20 cellular contexts compared by ENCODE assay signal in the genomic region with DNA sequence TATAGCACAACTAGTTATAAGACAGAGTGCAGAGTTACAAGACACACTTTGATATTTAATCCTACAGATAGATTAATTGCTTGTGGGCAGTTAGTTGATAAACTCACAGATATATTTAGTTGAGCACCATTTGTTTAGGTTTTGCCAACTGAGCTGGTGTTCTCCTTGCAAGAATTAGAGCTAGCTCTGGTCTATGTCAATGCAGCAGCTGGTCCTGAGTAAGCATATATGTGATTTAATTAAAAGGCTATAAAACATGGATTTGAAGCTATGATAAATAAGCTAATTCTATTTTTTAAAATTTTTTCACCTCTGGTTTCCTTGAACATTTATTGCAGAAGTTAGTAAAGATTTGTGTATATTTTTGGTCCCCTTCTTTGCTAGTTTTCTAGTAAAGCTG. TPM values are rescaled to one million over a fixed set of nuclear protein-coding genes. Genes with fewer than 3 reads are reported as not detected.
DNase-seq lines count a peak whose midpoint lies in the region; TF ChIP-seq lines count a peak whose summit lies in the region.
"Had no signal": no experiment of that assay in that cellular context is flagged by ENCODE, and none has a peak within 500 bp of the region (broad histone marks: within the 10 kb centered on the region; RNA-seq: fewer than 3 reads in every experiment).

No MANE protein-coding gene starts in this region.

- peak overlapping the region in 5 of 7 donors; percentile 8 to 89 (median 83) for H3K27ac Mint-ChIP-seq in CD14-positive monocyte
- no peak overlapping the region for H3K27ac Mint-ChIP-seq in neural progenitor cell
- H3K27ac Mint-ChIP-seq: HFFc6 had no signal

- TF ChIP-seq CTCF in CD14-positive monocyte (IDR thresholded peaks at IDR 0.05) (no peak), neutrophil (IDR thresholded peaks at IDR 0.05) (no peak), neural progenitor cell (IDR thresholded peaks at IDR 0.05) (no peak), MM.1S (IDR thresholded peaks at IDR 0.05; ENCODE audit: low read length) (no peak)

- H3K4me3 ChIP-seq in endocrine pancreas (ENCODE audit: control insufficient read depth, insufficient read depth, low read length) (peak overlapping the region; percentile 55), neutrophil (ENCODE audit: low read depth in 1 of 2, low read length in 1 of 2) (no peak overlapping the region), neural progenitor cell (no peak overlapping the region), MM.1S (ENCODE audit: low read length) (no peak overlapping the region)
- H3K4me3 ChIP-seq: A549; BLaER1 treated with 17β-estradiol and CSF1 and Interleukin-3, amounts not matched to agents 10 nM and 100 nM had no signal

- H3K4me3 Mint-ChIP-seq in CD14-positive monocyte (peak overlapping the region in 1 of 2 donors; percentile 58), neural progenitor cell (no peak overlapping the region)
- H3K4me3 Mint-ChIP-seq: CD8-positive, alpha-beta memory T cell; HFFc6 had no signal

- peaks cover 48% of the 10 kb centered on the region for H3K79me2 ChIP-seq in neural progenitor cell (ENCODE audit: low read depth)
- H3K79me2 ChIP-seq in MM.1S (ENCODE audit: low read length), result no peaks in the 10 kb centered on the region

- H3K9me3 Mint-ChIP-seq in CD14-positive monocyte, result no peaks in the 10 kb centered on the region
- peaks cover 4% of the 10 kb centered on the region for H3K9me3 Mint-ChIP-seq in neural progenitor cell
- H3K9me3 Mint-ChIP-seq: CD8-positive, alpha-beta memory T cell; HFFc6 had no signal

- intact Hi-C loops in CD14-positive monocyte (cut with micrococcal nuclease), result loop anchor here in 1 of 2 donors (5.0 kb wide), 1 partner anchor 34 kb away; the partner anchor contains the start of gene GPD2

- H3K4me1 ChIP-seq in endocrine pancreas (ENCODE audit: control insufficient read depth, insufficient read depth, low read length) (peaks cover 22% of the 10 kb centered on the region), neutrophil (ENCODE audit: control insufficient read depth in 1 of 2, insufficient read depth in 1 of 2, low read depth in 1 of 2, low read length in 1 of 2) (peaks cover 76 to 92% of the 10 kb centered on the region in 2 experiments), neural progenitor cell (peaks cover 30% of the 10 kb centered on the region), MM.1S (ENCODE audit: low read length) (peaks cover 10% of the 10 kb centered on the region)

- peaks cover 92% of the 10 kb centered on the region for H3K4me1 Mint-ChIP-seq in CD14-positive monocyte
- H3K4me1 Mint-ChIP-seq in neural progenitor cell, result peaks cover 13% of the 10 kb centered on the region

- H4K20me1 ChIP-seq in neural progenitor cell (ENCODE audit: low read depth) (peaks cover 16% of the 10 kb centered on the region), MM.1S (ENCODE audit: insufficient read depth, low read length) (no peaks in the 10 kb centered on the region)

- no peaks in the 10 kb centered on the region for H3K9me2 ChIP-seq in MM.1S (replicated peaks; ENCODE audit: insufficient read depth, low read length)

- H3K4me2 ChIP-seq in neural progenitor cell (no peak overlapping the region), MM.1S (ENCODE audit: low read depth, low read length) (no peak overlapping the region)
- H3K4me2 ChIP-seq: A549 had no signal

- H3K27me3 Mint-ChIP-seq in CD14-positive monocyte (ENCODE audit: low read depth in 3 of 3), result no peaks in the 10 kb centered on the region
- H3K27me3 Mint-ChIP-seq in neural progenitor cell (ENCODE audit: insufficient read depth, low read depth), result peaks cover 4% of the 10 kb centered on the region
- H3K27me3 Mint-ChIP-seq: CD8-positive, alpha-beta memory T cell had no signal

- H3F3A ChIP-seq in neural progenitor cell (ENCODE audit: low read depth) (peaks cover 11% of the 10 kb centered on the region), MM.1S (ENCODE audit: insufficient read depth, low read length) (peaks cover 6% of the 10 kb centered on the region; the same call in 1 of the 2 replicates)

- peaks cover 5 to 14% of the 10 kb centered on the region in 2 donors for H3K36me3 Mint-ChIP-seq in CD14-positive monocyte
- peaks cover 9% of the 10 kb centered on the region for H3K36me3 Mint-ChIP-seq in neural progenitor cell

- no peak overlapping the region for H2AFZ ChIP-seq in neural progenitor cell (replicated peaks)
- H2AFZ ChIP-seq in MM.1S (ENCODE audit: low read length), result no peak overlapping the region

- no peaks in the 10 kb centered on the region for H3K27me3 ChIP-seq in endocrine pancreas (ENCODE audit: control insufficient read depth, insufficient read depth, low read length)
- H3K27me3 ChIP-seq in neutrophil, result no peaks in the 10 kb centered on the region
- H3K27me3 ChIP-seq in neural progenitor cell, result no peaks in the 10 kb centered on the region
- no peaks in the 10 kb centered on the region for H3K27me3 ChIP-seq in MM.1S (replicated peaks; ENCODE audit: insufficient read depth, low read length)
- H3K27me3 ChIP-seq: BLaER1 treated with 17β-estradiol and CSF1 and Interleukin-3, amounts not matched to agents 10 nM and 100 nM had no signal

- no peak for DNase-seq in CD14-positive monocyte (ENCODE audit: low spot score)
- DNase-seq in SK-N-DZ (ENCODE audit: low spot score), result peak; percentile 70
- DNase-seq in glomerular visceral epithelial cell (ENCODE audit: extremely low spot score), result no peak
- no peak for DNase-seq in NCI-H526 (lab: John Stamatoyannopoulos, UW)
- DNase-seq in neural progenitor cell (ENCODE audit: low spot score), result no peak
- DNase-seq in MM.1S, result no peak
- DNase-seq: CD8-positive, alpha-beta memory T cell; DMS53; HFFc6; NCI-H1092 treated with DMSO at 0.1 percent for 48 hours; NCI-H146; NCI-H2029 treated with DMSO at 0.1 percent for 48 hours; NCI-H2171; NCI-H446; NCI-H748 treated with DMSO at 0.1 percent for 48 hours; NK-92 treated with Interleukin-12 subunit alpha and Interleukin-12 subunit beta, amount 100 ng/mL, for 24 hours had no signal

- H3K36me3 ChIP-seq in endocrine pancreas (ENCODE audit: control insufficient read depth, insufficient read depth, low read length), result no peaks in the 10 kb centered on the region
- no peaks in the 10 kb centered on the region for H3K36me3 ChIP-seq in neutrophil
- no peaks in the 10 kb centered on the region for H3K36me3 ChIP-seq in neural progenitor cell
- no peaks in the 10 kb centered on the region for H3K36me3 ChIP-seq in MM.1S (replicated peaks; ENCODE audit: insufficient read depth, low read length)

- H3K9me3 ChIP-seq in endocrine pancreas (ENCODE audit: control insufficient read depth, low read length), result no peaks in the 10 kb centered on the region
- no peaks in the 10 kb centered on the region for H3K9me3 ChIP-seq in neutrophil
- no peaks in the 10 kb centered on the region for H3K9me3 ChIP-seq in neural progenitor cell (ENCODE audit: low read depth)
- no peaks in the 10 kb centered on the region for H3K9me3 ChIP-seq in MM.1S (replicated peaks; ENCODE audit: insufficient read depth, low read length)
- H3K9me3 ChIP-seq: A549 had no signal

- H3K9ac ChIP-seq in endocrine pancreas (ENCODE audit: control insufficient read depth, insufficient read depth, low read length), result no peak overlapping the region
- H3K9ac ChIP-seq in neural progenitor cell, result no peak overlapping the region
- H3K9ac ChIP-seq in MM.1S (ENCODE audit: low read length), result no peak overlapping the region
- H3K9ac ChIP-seq: BLaER1 treated with 17β-estradiol and CSF1 and Interleukin-3, amounts not matched to agents 10 nM and 100 nM had no signal

- H3K27ac ChIP-seq in neutrophil (peak overlapping the region; percentile 86), neural progenitor cell (no peak overlapping the region), MM.1S (ENCODE audit: low read length) (no peak overlapping the region)
- H3K27ac ChIP-seq: A549; BLaER1 treated with 17β-estradiol and CSF1 and Interleukin-3, amounts not matched to agents 10 nM and 100 nM had no signal

RNA-seq across cellular contexts. Expression of gene GPD2, which starts 35.6 kb away (rescaled TPM):
- 10 to 100 TPM; 13.4 to 17.1 TPM for polyA plus RNA-seq in CD14-positive monocyte
- polyA plus RNA-seq in SK-N-DZ (2014; cell fraction: cytosol; rRNA removed), result 7.6 and 12.2 TPM in 2 replicates
- 5.6 and 17.3 TPM in 2 replicates for polyA plus RNA-seq in SK-N-DZ (2014; cell fraction: nucleus; rRNA removed)
- 67.2 and 176 TPM in 2 replicates for total RNA-seq in neural progenitor cell (ENCODE audit: low replicate concordance)
